ENCODE assay signal across 8 cellular contexts in the genomic region with DNA sequence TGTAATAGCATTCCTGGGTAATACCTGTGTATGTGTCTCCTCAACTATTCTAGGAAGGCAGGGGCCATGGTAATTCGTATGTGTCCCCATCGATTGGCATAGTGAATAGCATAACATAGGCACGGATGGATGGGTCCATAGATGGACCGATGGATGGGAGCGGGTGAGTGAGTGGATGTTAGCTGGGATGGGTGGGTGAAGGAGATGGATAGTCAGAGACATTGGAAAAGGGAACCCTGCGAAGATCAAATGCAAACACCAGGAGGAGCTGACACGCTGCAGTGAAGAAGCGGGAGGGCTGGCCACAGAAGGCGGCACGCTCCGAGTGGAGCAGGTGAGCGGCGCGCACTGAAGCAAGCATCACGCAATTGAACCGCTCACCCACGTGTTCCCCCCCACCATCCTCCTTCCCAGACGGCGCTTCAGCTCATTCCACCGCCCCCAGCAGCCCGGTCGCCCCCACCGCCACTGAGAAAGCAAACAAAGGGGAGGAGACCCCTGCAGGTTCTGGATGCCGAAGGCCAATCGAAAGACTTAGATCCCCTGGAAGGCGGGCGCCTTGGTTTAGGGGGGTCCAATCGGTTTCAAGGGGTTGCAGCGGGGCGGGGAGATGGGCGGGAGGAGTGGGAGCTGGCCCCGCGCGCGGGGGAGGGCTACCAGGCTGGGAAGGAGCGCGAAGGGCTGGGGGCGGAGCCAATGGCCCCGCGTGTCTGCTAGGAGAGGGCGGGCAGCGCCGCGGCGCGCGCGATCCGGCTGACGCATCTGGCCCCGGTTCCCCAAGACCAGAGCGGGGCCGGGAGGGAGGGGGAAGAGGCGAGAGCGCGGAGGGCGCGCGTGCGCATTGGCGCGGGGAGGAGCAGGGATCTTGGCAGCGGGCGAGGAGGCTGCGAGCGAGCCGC. TPM values are rescaled to one million over a fixed set of nuclear protein-coding genes. Genes with fewer than 3 reads are reported as not detected.
DNase-seq lines count a peak whose midpoint lies in the region; ATAC-seq and TF ChIP-seq lines count a peak whose summit lies in the region.

Gene ARRB2 (plus strand): TSS at position 839 of the 899 bp plus-strand sequence. CDS start 90 bp downstream, outside the sequence.

- peaks cover 34 to 41% of the 10 kb centered on the region in 2 donors for H3K4me1 Mint-ChIP-seq in effector memory CD8-positive, alpha-beta T cell (ENCODE audit: low read depth in 2 of 2)

- no peak within 1 kb of the TSS for H3K4ac ChIP-seq in mesenchymal stem cell (ENCODE audit: low read depth in 1 of 2, low read length in 2 of 2)

- peak within 1 kb of the TSS; percentile 93 for H3K4me2 ChIP-seq in mesenchymal stem cell (ENCODE audit: low read length, poor library complexity, severe bottlenecking)

- peaks cover 21% of the 10 kb centered on the region for H3K36me3 Mint-ChIP-seq in effector memory CD8-positive, alpha-beta T cell (ENCODE audit: insufficient read depth)

- peak within 1 kb of the TSS; percentile 95 to 96 for H3K4me3 Mint-ChIP-seq in effector memory CD8-positive, alpha-beta T cell

- H2BK5ac ChIP-seq in mesenchymal stem cell (ENCODE audit: low read depth, low read length, poor library complexity, severe bottlenecking): no peak within 1 kb of the TSS

- H2AK5ac ChIP-seq in mesenchymal stem cell (ENCODE audit: low read length, severe bottlenecking): peak within 1 kb of the TSS; percentile 37

- no peak within 1 kb of the TSS for H2BK120ac ChIP-seq in mesenchymal stem cell (ENCODE audit: low read depth, low read length)

- H3K23ac ChIP-seq in mesenchymal stem cell (ENCODE audit: low read length in 2 of 2): peak within 1 kb of the TSS in 1 of 2 experiments; percentile 26

- H3K36me3 ChIP-seq in mesenchymal stem cell (ENCODE audit: control insufficient read depth in 1 of 2, insufficient read depth in 2 of 2, low read depth in 1 of 2, low read length in 2 of 2): no peaks in the 10 kb centered on the region

- DNase-seq in COR-L47 (lab: John Stamatoyannopoulos, UW): peak; percentile 95
- DNase-seq in GM20000 (ENCODE audit: low spot score): peak; percentile 99
- DNase-seq in HT1080 (ENCODE audit: low read depth): peak; percentile 98
- DNase-seq in NOMO-1 (lab: John Stamatoyannopoulos, UW; ENCODE audit: unreplicated experiment in 2 of 2): peak; percentile 95
- DNase-seq in activated CD8-positive, alpha-beta memory T cell treated with anti-CD3 and anti-CD28 coated beads for 4 hours (ENCODE audit: low read depth in 2 of 2): peak; percentile 98
- DNase-seq in effector memory CD8-positive, alpha-beta T cell: peak; percentile 95 to 97 (median 96)
- peak; percentile 99 for DNase-seq in mesenchymal stem cell
- peak; percentile 99 for DNase-seq in stimulated activated CD8-positive, alpha-beta memory T cell treated with anti-CD3 and anti-CD28 coated beads, Interleukin-12 subunit alpha, Interleukin-12 subunit beta, amount 100 ng/mL, for 4 hours (ENCODE audit: low read depth)

- ATAC-seq in effector memory CD8-positive, alpha-beta T cell (replicated peaks): peak; percentile 77

- no peaks in the 10 kb centered on the region for H3K27me3 Mint-ChIP-seq in effector memory CD8-positive, alpha-beta T cell

- peak within 1 kb of the TSS; percentile 77 for H4K8ac ChIP-seq in mesenchymal stem cell (ENCODE audit: low read length)

- peak; percentile 43 for TF ChIP-seq CTCF in GM20000 (IDR thresholded peaks at IDR 0.05; ENCODE audit: extremely low read depth, missing control alignments)

- H2AFZ ChIP-seq in mesenchymal stem cell (ENCODE audit: low read depth, low read length): peak within 1 kb of the TSS; percentile 80

- peaks cover 19% of the 10 kb centered on the region for H3K4me1 ChIP-seq in mesenchymal stem cell (ENCODE audit: control insufficient read depth, insufficient read depth, low read depth, low read length)

- peak within 1 kb of the TSS; percentile 70 to 76 for H3K4me3 ChIP-seq in mesenchymal stem cell (ENCODE audit: insufficient read depth in 1 of 2, low read depth in 1 of 2, low read length in 2 of 2)

- H3K9me3 Mint-ChIP-seq in effector memory CD8-positive, alpha-beta T cell: no peaks in the 10 kb centered on the region

- H2BK12ac ChIP-seq in mesenchymal stem cell (ENCODE audit: low read length in 2 of 2): peak within 1 kb of the TSS; percentile 42 to 55

- peak within 1 kb of the TSS; percentile 63 for H3K27ac ChIP-seq in mesenchymal stem cell (ENCODE audit: low read length, poor library complexity, severe bottlenecking)

- peak within 1 kb of the TSS; percentile 60 for H2BK15ac ChIP-seq in mesenchymal stem cell (ENCODE audit: low read depth, poor library complexity, severe bottlenecking)

- peak within 1 kb of the TSS; percentile 33 to 72 for H3K18ac ChIP-seq in mesenchymal stem cell (ENCODE audit: low read depth in 1 of 2, low read length in 2 of 2)

- under 1% methylated on average over 59 of the region's 67 CpGs for WGBS in mesenchymal stem cell

- H3K14ac ChIP-seq in mesenchymal stem cell (ENCODE audit: low read length in 2 of 2): peak within 1 kb of the TSS in 1 of 2 experiments; percentile 62

- H3K9me3 ChIP-seq in mesenchymal stem cell (ENCODE audit: control insufficient read depth, low read length): no peaks in the 10 kb centered on the region

- no peak within 1 kb of the TSS for H4K91ac ChIP-seq in mesenchymal stem cell (ENCODE audit: low read length)

- peak within 1 kb of the TSS; percentile 80 for H3K9ac ChIP-seq in mesenchymal stem cell (ENCODE audit: low read length)

- peaks cover 9% of the 10 kb centered on the region for H3K79me1 ChIP-seq in mesenchymal stem cell (replicated peaks; ENCODE audit: low read length, poor library complexity, severe bottlenecking)

- H3K27ac Mint-ChIP-seq in effector memory CD8-positive, alpha-beta T cell: peak within 1 kb of the TSS; percentile 89 to 94

- H3K27me3 ChIP-seq in mesenchymal stem cell (ENCODE audit: control insufficient read depth in 1 of 2, insufficient read depth in 1 of 2, low read length in 2 of 2): no peaks in the 10 kb centered on the region

RNA-seq across cellular contexts. Expression of gene ARRB2, which starts in this region (rescaled TPM):
- total RNA-seq in HT1080 (2014; rRNA removed; shearing (Covaris generic)): 22.1 and 27.4 TPM in 2 replicates
- polyA plus RNA-seq in HT1080 (2015; cell fraction: cytosol; rRNA removed): 13.0 and 15.3 TPM in 2 replicates
- 7.6 and 12.1 TPM in 2 replicates for polyA plus RNA-seq in HT1080 (2015; cell fraction: nucleus; rRNA removed)
- 7.4 TPM for polyA plus RNA-seq in mesenchymal stem cell (2013, experiment 1 of 2)
- 7.0 TPM for polyA plus RNA-seq in mesenchymal stem cell (2013, experiment 2 of 2)

Comparison
In these comparisons a context has a peak if more than half of its experiments do, and no peak if none do; other contexts are left out.
1. Peak in every context shown above with its lines: DNase-seq, ATAC-seq, H3K4me3 ChIP-seq and H3K27ac ChIP-seq.